In the genomic region with DNA sequence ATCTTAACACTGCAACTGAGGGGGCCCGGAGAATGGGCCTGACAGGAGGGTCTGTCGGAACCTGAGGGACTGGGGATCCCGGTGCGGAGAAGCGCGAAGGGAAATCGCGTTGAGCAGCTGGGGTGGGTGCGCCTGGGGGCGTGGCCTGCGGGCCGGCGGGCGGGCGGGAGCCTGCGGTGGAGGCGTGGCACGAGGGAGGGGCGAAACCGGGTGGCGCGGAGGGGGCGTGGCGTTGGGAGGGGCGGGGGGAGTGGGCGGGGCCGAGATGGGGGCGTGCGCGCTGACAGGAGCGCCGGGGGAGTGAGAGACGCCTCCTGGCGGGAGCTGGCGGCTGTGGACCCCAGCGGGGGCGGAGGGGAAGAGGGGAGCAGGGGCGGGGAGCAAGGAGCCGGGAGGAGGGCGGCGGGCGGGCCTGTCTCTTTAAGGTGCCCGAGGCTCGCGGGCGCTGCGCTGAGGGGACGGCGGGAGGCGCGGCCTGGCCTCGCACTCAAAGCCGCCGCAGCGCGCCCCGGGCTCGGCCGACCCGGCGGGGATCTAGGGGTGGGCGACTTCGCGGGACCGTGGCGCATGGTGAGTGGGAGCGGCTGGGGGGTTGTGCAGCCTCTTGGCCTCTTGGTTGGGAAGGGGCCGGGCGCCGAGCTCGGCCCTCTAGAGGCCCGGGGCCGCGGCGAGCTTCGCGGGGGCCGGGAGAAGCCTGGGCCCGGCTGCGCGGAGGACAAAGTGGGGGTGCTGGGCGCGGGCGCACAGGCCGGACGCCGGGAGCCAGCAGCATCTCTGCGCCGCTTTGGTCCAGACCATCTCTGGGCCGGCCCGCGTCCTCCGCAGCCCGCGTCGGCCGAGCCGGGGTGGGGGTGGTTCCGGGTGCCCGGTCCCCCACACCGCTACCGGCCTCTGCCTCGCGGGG, we compare ENCODE assay signal across 8 cellular contexts. TPM values are rescaled to one million over a fixed set of nuclear protein-coding genes. Genes with fewer than 3 reads are reported as not detected.
DNase-seq lines count a peak whose midpoint lies in the region; ATAC-seq and TF ChIP-seq lines count a peak whose summit lies in the region.

A gene (plus strand): TSS at position 423 of the 904 bp plus-strand sequence. CDS start 2,457 bp downstream, outside the sequence.

- no peak for TF ChIP-seq CTCF in Loucy (conservative IDR thresholded peaks at IDR 0.05; ENCODE audit: low read length)
- TF ChIP-seq CTCF in gastroesophageal sphincter (IDR thresholded peaks at IDR 0.05): peak; percentile 10 to 67 (median 24)
- peak; percentile 78 for TF ChIP-seq CTCF in neutrophil (IDR thresholded peaks at IDR 0.05)

- H3K27ac ChIP-seq in SJCRH30: peak within 1 kb of the TSS; percentile 52
- H3K27ac ChIP-seq in gastroesophageal sphincter: peak within 1 kb of the TSS; percentile 91 to 97 (median 94)
- H3K27ac ChIP-seq in neutrophil: peak within 1 kb of the TSS; percentile 65
- H3K27ac ChIP-seq in substantia nigra (ENCODE audit: low read depth, low read length, poor library complexity, severe bottlenecking): peak within 1 kb of the TSS; percentile 74

- no peaks in the 10 kb centered on the region for H3F3A ChIP-seq in Loucy (ENCODE audit: low read depth)

- H2AFZ ChIP-seq in Loucy (ENCODE audit: low read length): peak within 1 kb of the TSS; percentile 79

- H3K27me3 ChIP-seq in H7 (ENCODE audit: control insufficient read depth, insufficient read depth, low read length): peaks cover 6% of the 10 kb centered on the region
- H3K27me3 ChIP-seq in Loucy (ENCODE audit: insufficient read depth, low read length, poor library complexity, severe bottlenecking): no peaks in the 10 kb centered on the region
- H3K27me3 ChIP-seq in SJCRH30: no peaks in the 10 kb centered on the region
- H3K27me3 ChIP-seq in gastroesophageal sphincter: no peaks in the 10 kb centered on the region
- peaks cover 26% of the 10 kb centered on the region for H3K27me3 ChIP-seq in neutrophil

- H3K4me3 ChIP-seq in H7 (ENCODE audit: insufficient read depth, low read depth, low read length): peak within 1 kb of the TSS; percentile 72
- H3K4me3 ChIP-seq in Loucy (ENCODE audit: low read length, poor library complexity, severe bottlenecking): peak within 1 kb of the TSS; percentile 77
- peak within 1 kb of the TSS; percentile 87 for H3K4me3 ChIP-seq in SJCRH30
- H3K4me3 ChIP-seq in gastroesophageal sphincter: peak within 1 kb of the TSS; percentile 93 to 95
- H3K4me3 ChIP-seq in neutrophil (ENCODE audit: low read depth in 1 of 2, low read length in 1 of 2): peak within 1 kb of the TSS; percentile 86 to 90

- TF ChIP-seq POLR2A in gastroesophageal sphincter (IDR thresholded peaks at IDR 0.05): peak; percentile 61 to 72

- ATAC-seq in gastroesophageal sphincter: peak; percentile 95

- H3K9me2 ChIP-seq in Loucy (replicated peaks; ENCODE audit: low read depth, low read length): no peaks in the 10 kb centered on the region

- peak within 1 kb of the TSS; percentile 70 for H3K9ac ChIP-seq in Loucy (ENCODE audit: low read depth, low read length, poor library complexity, severe bottlenecking)

- peaks cover 8% of the 10 kb centered on the region for H4K20me1 ChIP-seq in Loucy (ENCODE audit: insufficient read depth, low read length, poor library complexity, severe bottlenecking)

- WGBS in gastroesophageal sphincter (ENCODE audit: low coverage in 1 of 2), 2 donors: no CpG with 5 or more reads among the region's 104 CpGs

- H3K79me2 ChIP-seq in Loucy (ENCODE audit: insufficient read depth, low read length): peaks cover 17% of the 10 kb centered on the region

- TF ChIP-seq EP300 in gastroesophageal sphincter (IDR thresholded peaks at IDR 0.05): no peak

- H3K4me1 ChIP-seq in Loucy (ENCODE audit: insufficient read depth, low read length, poor library complexity, severe bottlenecking): peaks cover 29% of the 10 kb centered on the region
- 0 out of 2 replicates have a peak, but pooled peaks cover 4% of the 10 kb centered on the region for H3K4me1 ChIP-seq in SJCRH30
- H3K4me1 ChIP-seq in gastroesophageal sphincter: peaks cover 0 to 45% (median 0%) of the 10 kb centered on the region in 3 donors
- peaks cover 13 to 15% of the 10 kb centered on the region in 2 experiments for H3K4me1 ChIP-seq in neutrophil (ENCODE audit: control insufficient read depth in 1 of 2, insufficient read depth in 1 of 2, low read depth in 1 of 2, low read length in 1 of 2)

- H3K4me2 ChIP-seq in Loucy (ENCODE audit: low read depth, low read length, poor library complexity, severe bottlenecking): peak within 1 kb of the TSS; percentile 89

- DNase-seq in GF-D8 (lab: John Stamatoyannopoulos, UW) (peak; percentile 89), H7 (peak; percentile 99), SJCRH30 (peak; percentile 91 to 92), substantia nigra (lab: John Stamatoyannopoulos, UW) (peak; percentile 74 to 96 (median 89))
- peak; percentile 91 for DNase-seq in activated naive CD4-positive, alpha-beta T cell treated with Interleukin-2 at 50 U/mL for 16 hours

- H3K9me3 ChIP-seq in Loucy (ENCODE audit: insufficient read depth, low read depth, low read length) (no peaks in the 10 kb centered on the region), SJCRH30 (replicated peaks) (no peaks in the 10 kb centered on the region), gastroesophageal sphincter (no peaks in the 10 kb centered on the region), neutrophil (no peaks in the 10 kb centered on the region)

- peaks cover 2% of the 10 kb centered on the region for H3K36me3 ChIP-seq in H7 (replicated peaks; ENCODE audit: control insufficient read depth, insufficient read depth, low read length)
- no peaks in the 10 kb centered on the region for H3K36me3 ChIP-seq in Loucy (ENCODE audit: insufficient read depth, low read length)
- no peaks in the 10 kb centered on the region for H3K36me3 ChIP-seq in SJCRH30
- H3K36me3 ChIP-seq in gastroesophageal sphincter: peaks cover 0 to 25% of the 10 kb centered on the region in 2 donors
- no peaks in the 10 kb centered on the region for H3K36me3 ChIP-seq in neutrophil

RNA-seq across cellular contexts. Expression of the gene that starts here (rescaled TPM):
- total RNA-seq in H7 (2014; rRNA removed; shearing (Covaris generic)): 15.1 and 16.8 TPM in 2 replicates
- 33.9 and 39.4 TPM in 2 replicates for total RNA-seq in SJCRH30 (2014; rRNA removed; shearing (Covaris generic))
- 100 to 1,000 TPM; 112 to 173 (median 118) TPM for total RNA-seq in gastroesophageal sphincter

Comparison
In these comparisons a context has a peak if more than half of its experiments do, and no peak if none do; other contexts are left out.
1. Peak in every context shown above with its lines: DNase-seq, ATAC-seq, H3K4me3 ChIP-seq and H3K27ac ChIP-seq.